3 cellular contexts compared by ENCODE assay signal in the genomic region with DNA sequence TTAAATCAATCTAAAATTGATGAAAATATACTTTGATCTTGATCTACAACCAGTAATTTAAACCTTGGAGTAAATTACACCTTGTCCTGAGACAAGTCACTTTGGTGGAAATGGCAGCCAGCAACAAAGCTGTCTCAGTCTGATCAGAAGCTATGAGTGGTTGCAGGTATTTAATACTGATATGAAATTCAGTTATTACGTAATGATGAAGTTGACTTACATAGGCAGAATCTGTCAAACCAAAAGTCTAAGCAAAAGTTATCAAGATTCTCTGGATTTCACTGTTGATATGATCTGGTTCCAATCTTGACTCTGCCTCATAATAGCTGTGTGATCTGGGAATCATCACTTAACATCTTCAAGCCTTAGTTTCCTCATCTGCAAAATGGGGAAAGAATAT.
TF ChIP-seq lines count a peak whose summit lies in the region.

No MANE protein-coding gene starts in this region.

TF ChIP-seq in HepG2, 621 proteins besides CTCF, POLR2A, EP300 and RAD21:
- 0 out of 2 replicates have a peak, but pooled peaks have one; percentile 38 for TF ChIP-seq CEBPB (IDR thresholded peaks at IDR 0.05; ENCODE audit: borderline replicate concordance, low read depth, low read length)
- no peak for TF ChIP-seq MTF1 (CRISPR knock-in tag; IDR thresholded peaks at IDR 0.05)

TF ChIP-seq in IMR-90, 13 proteins besides CTCF, POLR2A, EP300 and RAD21:
- no peak for TF ChIP-seq SMC3 (IDR thresholded peaks at IDR 0.05; ENCODE audit: low read depth, low read length)
- TF ChIP-seq CEBPB (IDR thresholded peaks at IDR 0.05; ENCODE audit: low read depth, low read length): peak; percentile 71

TF ChIP-seq in K562, 482 proteins besides CTCF, POLR2A, EP300 and RAD21:
- TF ChIP-seq RBM25 (IDR thresholded peaks at IDR 0.05; ENCODE audit: low read depth, low read length, severe bottlenecking) (peak; percentile 56), MXI1 (IDR thresholded peaks at IDR 0.05; ENCODE audit: low read depth, low read length) (no peak), XRCC4 (IDR thresholded peaks at IDR 0.05; ENCODE audit: extremely low read depth, insufficient read depth, insufficient read length) (no peak), ZNF668 (CRISPR knock-in tag; IDR thresholded peaks at IDR 0.05) (no peak), CEBPG (CRISPR knock-in tag; IDR thresholded peaks at IDR 0.05) (no peak), CEBPG (tag; conservative IDR thresholded peaks at IDR 0.05 in 1 of 2, IDR thresholded peaks at IDR 0.05 in 1 of 2) (peak; percentile 46 to 67), GATAD2A (IDR thresholded peaks at IDR 0.05) (no peak), SREBF1 (IDR thresholded peaks at IDR 0.05; ENCODE audit: borderline replicate concordance, low read depth, low read length) (no peak), KLF16 (IDR thresholded peaks at IDR 0.05) (no peak), GABPA (tag; conservative IDR thresholded peaks at IDR 0.05; ENCODE audit: low read depth) (no peak), ZBTB34 (CRISPR knock-in tag; IDR thresholded peaks at IDR 0.05) (no peak), PRMT5 (CRISPR knock-in tag; IDR thresholded peaks at IDR 0.05) (no peak), ELF2 (CRISPR knock-in tag; IDR thresholded peaks at IDR 0.05) (no peak), YBX1 (IDR thresholded peaks at IDR 0.05) (no peak), ASH1L (IDR thresholded peaks at IDR 0.05; ENCODE audit: borderline replicate concordance, low read depth, partially characterized antibody) (no peak), NFXL1 (CRISPR knock-in tag; IDR thresholded peaks at IDR 0.05) (no peak), SMARCA4 (IDR thresholded peaks at IDR 0.05) (no peak), NELFE (IDR thresholded peaks at IDR 0.05; ENCODE audit: insufficient read depth, insufficient read length) (no peak), HOXB6 (CRISPR knock-in tag; IDR thresholded peaks at IDR 0.05; ENCODE audit: borderline replicate concordance) (no peak), CHAMP1 (IDR thresholded peaks at IDR 0.05) (no peak), CEBPB (tag; IDR thresholded peaks at IDR 0.05) (peak; percentile 67; the same call in 1 of the 2 replicates)
- TF ChIP-seq, protein P1, sequence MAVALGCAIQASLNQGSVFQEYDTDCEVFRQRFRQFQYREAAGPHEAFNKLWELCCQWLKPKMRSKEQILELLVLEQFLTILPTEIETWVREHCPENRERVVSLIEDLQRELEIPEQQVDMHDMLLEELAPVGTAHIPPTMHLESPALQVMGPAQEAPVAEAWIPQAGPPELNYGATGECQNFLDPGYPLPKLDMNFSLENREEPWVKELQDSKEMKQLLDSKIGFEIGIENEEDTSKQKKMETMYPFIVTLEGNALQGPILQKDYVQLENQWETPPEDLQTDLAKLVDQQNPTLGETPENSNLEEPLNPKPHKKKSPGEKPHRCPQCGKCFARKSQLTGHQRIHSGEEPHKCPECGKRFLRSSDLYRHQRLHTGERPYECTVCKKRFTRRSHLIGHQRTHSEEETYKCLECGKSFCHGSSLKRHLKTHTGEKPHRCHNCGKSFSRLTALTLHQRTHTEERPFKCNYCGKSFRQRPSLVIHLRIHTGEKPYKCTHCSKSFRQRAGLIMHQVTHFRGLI (CRISPR knock-in tag; IDR thresholded peaks at IDR 0.05): no peak
